14 cellular contexts compared by ENCODE assay signal in genomic region chr2:197915548-197916265, GRCh38.
DNase-seq lines count a peak whose midpoint lies in the region; ATAC-seq and TF ChIP-seq lines count a peak whose summit lies in the region.
"Had no signal": no experiment of that assay in that cellular context is flagged by ENCODE, and none has a peak within 500 bp of the region (broad histone marks: within the 10 kb centered on the region; RNA-seq: fewer than 3 reads in every experiment).

No MANE protein-coding gene starts in this region.

- 50 to 74% methylated on average over 1 to 2 of the region's 3 CpGs for WGBS in gastroesophageal sphincter (ENCODE audit: low coverage in 1 of 2), 2 donors

- intact Hi-C loops in Right ventricle myocardium inferior (cut with DNase I): no loop called here
- intact Hi-C loops in CD8-positive, alpha-beta T cell (cut with DNase I, micrococcal nuclease): no loop called here

- H3K27me3 ChIP-seq in right atrium auricular region (no peaks in the 10 kb centered on the region), gastroesophageal sphincter (no peaks in the 10 kb centered on the region)
- no peaks in the 10 kb centered on the region for H3K27me3 ChIP-seq in CD8-positive, alpha-beta T cell (ENCODE audit: insufficient read depth, low read length)
- H3K27me3 ChIP-seq: adrenal gland, upper lobe of left lung had no signal

- H3K4me1 ChIP-seq in right atrium auricular region (peaks cover 0 to 34% of the 10 kb centered on the region in 2 donors), gastroesophageal sphincter (peaks cover 4 to 34% (median 8%) of the 10 kb centered on the region in 3 donors)
- no peaks in the 10 kb centered on the region for H3K4me1 ChIP-seq in CD8-positive, alpha-beta T cell (ENCODE audit: insufficient read depth, low read length)

- TF ChIP-seq EP300 in gastroesophageal sphincter (IDR thresholded peaks at IDR 0.05): no peak

- H3K4me3 Mint-ChIP-seq in nephron progenitor cell: no peak overlapping the region
- H3K4me3 Mint-ChIP-seq in CD8-positive, alpha-beta T cell: no peak overlapping the region
- H3K4me3 Mint-ChIP-seq: naive B cell had no signal

- CTCF ChIA-PET in CD8-positive, alpha-beta T cell (lab: Charles Lee): no interaction called here

- H3K27ac ChIP-seq in right atrium auricular region: no peak overlapping the region
- peak overlapping the region in 1 of 4 donors; percentile 16 for H3K27ac ChIP-seq in gastroesophageal sphincter
- no peak overlapping the region for H3K27ac ChIP-seq in CD8-positive, alpha-beta T cell (ENCODE audit: low read depth, low read length)
- H3K27ac ChIP-seq: adrenal gland, epithelial cell of prostate, upper lobe of left lung had no signal

- DNase-seq in Right ventricle myocardium inferior (ENCODE audit: missing footprints): no peak
- DNase-seq in right atrium auricular region (ENCODE audit: low spot score): no peak
- peak; percentile 98 for DNase-seq in amniotic epithelial cell (ENCODE audit: low read depth)
- no peak for DNase-seq in nephron progenitor cell
- no peak for DNase-seq in NCI-H1417 treated with DMSO at 0.1 percent for 48 hours (lab: John Stamatoyannopoulos, UW)
- DNase-seq in CD8-positive, alpha-beta T cell: no peak
- no peak for DNase-seq in DMS114 treated with DMSO at 0.1 percent for 48 hours (lab: John Stamatoyannopoulos, UW; ENCODE audit: unreplicated experiment)
- DNase-seq: adrenal gland, Karpas-422, naive B cell, spleen, upper lobe of left lung had no signal

- no peaks in the 10 kb centered on the region for H3K27me3 Mint-ChIP-seq in nephron progenitor cell (ENCODE audit: low read depth, poor library complexity)
- no peaks in the 10 kb centered on the region for H3K27me3 Mint-ChIP-seq in CD8-positive, alpha-beta T cell (ENCODE audit: low read depth)

- ATAC-seq in Right ventricle myocardium inferior: peak; percentile 78
- ATAC-seq in gastroesophageal sphincter: peak; percentile 61
- no peak for ATAC-seq in CD8-positive, alpha-beta T cell

- H3K4me3 ChIP-seq in right atrium auricular region (no peak overlapping the region), gastroesophageal sphincter (no peak overlapping the region)
- H3K4me3 ChIP-seq in CD8-positive, alpha-beta T cell (ENCODE audit: low read depth, low read length): no peak overlapping the region
- H3K4me3 ChIP-seq: adrenal gland, spleen, upper lobe of left lung had no signal

- H3K9me3 Mint-ChIP-seq in nephron progenitor cell: no peaks in the 10 kb centered on the region
- H3K9me3 Mint-ChIP-seq in CD8-positive, alpha-beta T cell: no peaks in the 10 kb centered on the region

- TF ChIP-seq POLR2A in gastroesophageal sphincter (IDR thresholded peaks at IDR 0.05): no peak

- POLR2A ChIA-PET in CD8-positive, alpha-beta T cell (lab: Charles Lee): no interaction called here

- H3K36me3 ChIP-seq in right atrium auricular region (no peaks in the 10 kb centered on the region), gastroesophageal sphincter (no peaks in the 10 kb centered on the region)
- no peaks in the 10 kb centered on the region for H3K36me3 ChIP-seq in CD8-positive, alpha-beta T cell (ENCODE audit: insufficient read depth, low read length)
- H3K36me3 ChIP-seq: adrenal gland, spleen, upper lobe of left lung had no signal

- H3K36me3 Mint-ChIP-seq in nephron progenitor cell (ENCODE audit: low read depth): no peaks in the 10 kb centered on the region
- H3K36me3 Mint-ChIP-seq in CD8-positive, alpha-beta T cell: no peaks in the 10 kb centered on the region
- H3K36me3 Mint-ChIP-seq: naive B cell had no signal

- TF ChIP-seq CTCF in right atrium auricular region (IDR thresholded peaks at IDR 0.05): no peak
- TF ChIP-seq CTCF in gastroesophageal sphincter (IDR thresholded peaks at IDR 0.05): no peak
- no peak for TF ChIP-seq CTCF in nephron progenitor cell (IDR thresholded peaks at IDR 0.05)
- no peak for TF ChIP-seq CTCF in CD8-positive, alpha-beta T cell (IDR thresholded peaks at IDR 0.05)

- H3K4me1 Mint-ChIP-seq in nephron progenitor cell: no peaks in the 10 kb centered on the region
- H3K4me1 Mint-ChIP-seq in CD8-positive, alpha-beta T cell (ENCODE audit: low read depth): no peaks in the 10 kb centered on the region
- H3K4me1 Mint-ChIP-seq: naive B cell had no signal

- H3K27ac Mint-ChIP-seq in nephron progenitor cell: no peak overlapping the region
- no peak overlapping the region for H3K27ac Mint-ChIP-seq in CD8-positive, alpha-beta T cell
- H3K27ac Mint-ChIP-seq: naive B cell had no signal

- H3K9me3 ChIP-seq in right atrium auricular region (no peaks in the 10 kb centered on the region), gastroesophageal sphincter (no peaks in the 10 kb centered on the region)
- H3K9me3 ChIP-seq in CD8-positive, alpha-beta T cell (ENCODE audit: low read length): no peaks in the 10 kb centered on the region
- H3K9me3 ChIP-seq: adrenal gland, spleen, upper lobe of left lung had no signal
